8 cellular contexts compared by ENCODE assay signal in the genomic region with DNA sequence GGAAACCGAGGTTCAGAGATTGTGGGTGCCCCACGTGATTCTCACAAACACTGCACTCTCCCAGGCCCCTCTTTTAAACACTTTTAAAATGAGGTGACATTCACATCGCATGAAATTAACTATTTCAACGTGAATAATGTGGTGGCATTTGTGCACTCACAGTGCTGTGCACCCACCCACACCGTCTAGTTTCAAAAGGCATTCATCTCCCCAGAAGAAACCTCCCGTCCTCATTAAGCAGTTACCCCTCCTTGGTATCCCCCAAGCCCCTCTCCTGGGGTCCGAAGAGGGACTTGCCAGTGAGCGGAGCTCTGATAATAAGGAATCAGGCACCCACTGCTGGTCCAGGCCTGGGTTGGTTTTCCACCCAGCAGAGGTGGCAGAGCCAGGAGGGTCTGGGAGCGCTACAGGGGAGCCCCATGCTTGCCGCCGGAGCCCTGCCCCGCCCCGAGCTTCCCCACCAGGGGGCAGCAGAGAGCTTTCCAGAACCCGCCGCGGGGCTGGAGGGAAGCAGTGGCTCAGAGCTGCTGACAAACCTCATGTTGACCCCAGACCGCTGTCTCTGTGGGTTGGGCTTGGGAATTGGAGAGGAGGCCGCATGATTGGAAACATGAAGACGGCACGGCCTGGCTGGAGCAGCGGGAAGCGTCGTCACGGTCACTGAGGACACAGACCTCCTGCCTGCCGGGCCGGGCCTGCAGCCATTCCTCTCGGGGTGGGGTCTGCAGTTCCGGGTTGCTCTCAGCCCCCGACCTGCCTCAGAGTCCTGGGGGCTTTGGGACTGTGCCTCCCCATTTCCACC.
A peak's percentile ranks its signal among the peaks of the same experiment; 100 is the strongest.
DNase-seq lines count a peak whose midpoint lies in the region; ATAC-seq and TF ChIP-seq lines count a peak whose summit lies in the region.

No MANE protein-coding gene starts in this region.

- no peak overlapping the region for H3K4me3 ChIP-seq in GM12865 (ENCODE audit: low read depth, low read length)

- ATAC-seq in HG02623 (IDR thresholded peaks at IDR 0.05; ENCODE audit: unreplicated experiment) (peak; percentile 62), GM21786 (IDR thresholded peaks at IDR 0.05; ENCODE audit: unreplicated experiment) (no peak)

- peak; percentile 71 for DNase-seq in GM12865 (ENCODE audit: low read depth)
- DNase-seq in NCI-H2081 treated with DMSO at 0.1 percent for 48 hours (lab: John Stamatoyannopoulos, UW): peak; percentile 27
- DNase-seq in activated CD4-positive, CD25-positive, alpha-beta regulatory T cell treated with anti-CD3 and anti-CD28 coated beads, Interleukin-2, amount 50 U/mL, for 72 hours: peak; percentile 90
- DNase-seq in central memory CD4-positive, alpha-beta T cell: peak; percentile 70
- DNase-seq in left kidney (ENCODE audit: low read depth, low spot score): peak; percentile 98
- peak; percentile 77 for DNase-seq in stimulated activated CD4-positive, alpha-beta T cell treated with anti-CD3 and anti-CD28 coated beads, Interleukin-1b, Interleukin-23, amount 100 ng/mL, for 48 hours

- peak; percentile 94 for TF ChIP-seq CTCF in GM12865 (IDR thresholded peaks at IDR 0.05; ENCODE audit: insufficient read depth, low read depth, low read length, missing control alignments)

Comparison
In these comparisons a context has a peak if more than half of its experiments do, and no peak if none do; other contexts are left out.
1. DNase-seq: peak in every context shown above with its lines; median percentile 98 in left kidney; 90 in activated CD4-positive, CD25-positive, alpha-beta regulatory T cell treated with anti-CD3 and anti-CD28 coated beads, Interleukin-2, amount 50 U/mL, for 72 hours; 77 in stimulated activated CD4-positive, alpha-beta T cell treated with anti-CD3 and anti-CD28 coated beads, Interleukin-1b, Interleukin-23, amount 100 ng/mL, for 48 hours; 71 in GM12865; 70 in central memory CD4-positive, alpha-beta T cell; 27 in NCI-H2081 treated with DMSO at 0.1 percent for 48 hours.